In the genomic region with DNA sequence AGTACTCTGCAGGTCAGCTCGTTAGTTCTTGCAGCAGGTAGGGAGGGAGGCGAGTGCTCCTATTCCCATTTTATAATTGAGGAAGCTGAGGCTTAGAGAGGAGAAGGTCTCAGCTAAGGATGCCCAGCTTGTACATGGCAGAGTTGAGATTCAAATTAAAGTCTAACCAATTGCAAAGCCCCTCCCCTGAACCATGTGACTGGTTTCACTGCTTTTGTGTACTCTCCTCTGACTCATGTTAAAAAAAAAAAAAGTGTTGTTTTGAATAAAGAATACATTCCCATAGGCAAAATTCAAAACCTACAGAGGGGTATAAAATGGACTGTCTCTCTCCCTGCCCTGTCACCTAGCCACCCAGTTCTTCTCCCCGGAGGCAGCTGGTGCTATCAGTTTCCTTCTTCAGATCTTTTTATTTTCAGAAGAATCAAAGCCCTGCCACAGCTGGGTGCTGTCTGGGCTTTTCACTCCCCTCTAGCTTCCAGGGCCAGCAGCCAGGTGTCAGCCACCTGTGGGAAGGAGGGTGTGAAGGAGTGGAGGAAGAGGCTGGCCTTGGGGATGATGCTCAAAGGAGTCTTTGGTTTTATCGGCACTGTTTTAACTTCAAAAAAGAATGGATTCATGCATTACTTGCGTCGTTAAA, we compare ENCODE assay signal across 8 cellular contexts. TPM values are rescaled to one million over a fixed set of nuclear protein-coding genes. Genes with fewer than 3 reads are reported as not detected.
DNase-seq lines count a peak whose midpoint lies in the region; ATAC-seq and TF ChIP-seq lines count a peak whose summit lies in the region.

No MANE protein-coding gene starts in this region.

- POLR2A ChIA-PET in activated CD4-positive, alpha-beta T cell treated with anti-CD3 and anti-CD28 coated beads for 36 hours (lab: Charles Lee) = interaction anchor here (0.7 kb wide), 1 partner anchor 1028 kb away, joined by 4 read pairs; no protein-coding TSS in a partner anchor

- H3K9me3 ChIP-seq in SK-N-MC (ENCODE audit: low read depth, low read length) = no peaks in the 10 kb centered on the region

- H3K9me3 Mint-ChIP-seq in activated CD4-positive, alpha-beta T cell treated with anti-CD3 and anti-CD28 coated beads for 36 hours (ENCODE audit: low read depth) = no peaks in the 10 kb centered on the region
- H3K9me3 Mint-ChIP-seq in stimulated activated naive CD8-positive, alpha-beta T cell treated with anti-CD3 and anti-CD28 coated beads, Interleukin-15, amount 100 ng/mL, for 72 hours = no peaks in the 10 kb centered on the region

- 0 out of 2 replicates have a peak overlapping the region, but pooled peaks have one; percentile 1 for H3K27ac ChIP-seq in SK-N-MC

- CTCF ChIA-PET in activated CD4-positive, alpha-beta T cell treated with anti-CD3 and anti-CD28 coated beads for 36 hours (lab: Charles Lee) = interaction anchor here (0.6 to 3.4 kb wide), 11 partner anchors 11 to 897 kb away, joined by 3 to 23 read pairs (median 3); a partner anchor contains a TSS

- no peak for TF ChIP-seq POLR2A in GM18505 (IDR thresholded peaks at IDR 0.05; ENCODE audit: borderline replicate concordance, extremely low read depth, insufficient read depth, insufficient read length)

- no peak overlapping the region for H3K4me3 ChIP-seq in SK-N-MC

- peak; percentile 61 for DNase-seq in activated CD4-positive, alpha-beta T cell treated with anti-CD3 and anti-CD28 coated beads for 36 hours
- no peak for DNase-seq in activated CD4-positive, alpha-beta T cell treated with anti-CD3 and anti-CD28 coated beads, Interleukin-2, amount 50 U/mL, for 1 hour
- DNase-seq in SK-N-MC (ENCODE audit: low read depth, low spot score) (no peak), fibroblast of gingiva (ENCODE audit: low read depth) (peak; percentile 50), occipital lobe (lab: John Stamatoyannopoulos, UW) (no peak), SK-N-DZ (ENCODE audit: low spot score) (no peak)
- no peak for DNase-seq in stimulated activated naive CD8-positive, alpha-beta T cell treated with anti-CD3 and anti-CD28 coated beads, Interleukin-15, amount 100 ng/mL, for 72 hours

- H3K27me3 Mint-ChIP-seq in activated CD4-positive, alpha-beta T cell treated with anti-CD3 and anti-CD28 coated beads for 36 hours = no peaks in the 10 kb centered on the region
- no peaks in the 10 kb centered on the region for H3K27me3 Mint-ChIP-seq in stimulated activated naive CD8-positive, alpha-beta T cell treated with anti-CD3 and anti-CD28 coated beads, Interleukin-15, amount 100 ng/mL, for 72 hours

- H3K4me1 Mint-ChIP-seq in activated CD4-positive, alpha-beta T cell treated with anti-CD3 and anti-CD28 coated beads for 36 hours = peaks cover 43% of the 10 kb centered on the region
- H3K4me1 Mint-ChIP-seq in stimulated activated naive CD8-positive, alpha-beta T cell treated with anti-CD3 and anti-CD28 coated beads, Interleukin-15, amount 100 ng/mL, for 72 hours = peaks cover 45% of the 10 kb centered on the region

- peak overlapping the region; percentile 8 for H3K4me3 Mint-ChIP-seq in activated CD4-positive, alpha-beta T cell treated with anti-CD3 and anti-CD28 coated beads for 36 hours
- peak overlapping the region; percentile 55 to 68 for H3K4me3 Mint-ChIP-seq in stimulated activated naive CD8-positive, alpha-beta T cell treated with anti-CD3 and anti-CD28 coated beads, Interleukin-15, amount 100 ng/mL, for 72 hours

- peaks cover 33% of the 10 kb centered on the region for H3K36me3 Mint-ChIP-seq in activated CD4-positive, alpha-beta T cell treated with anti-CD3 and anti-CD28 coated beads for 36 hours (ENCODE audit: low read depth)

- H3K9ac ChIP-seq in SK-N-MC (ENCODE audit: insufficient read length) = peak overlapping the region; percentile 24

- H3K27ac Mint-ChIP-seq in activated CD4-positive, alpha-beta T cell treated with anti-CD3 and anti-CD28 coated beads for 36 hours = peak overlapping the region; percentile 86
- peak overlapping the region; percentile 71 to 92 for H3K27ac Mint-ChIP-seq in stimulated activated naive CD8-positive, alpha-beta T cell treated with anti-CD3 and anti-CD28 coated beads, Interleukin-15, amount 100 ng/mL, for 72 hours

- intact Hi-C loops in activated CD4-positive, alpha-beta T cell treated with anti-CD3 and anti-CD28 coated beads for 36 hours (cut with DNase I, micrococcal nuclease) = no loop called here

- peak; percentile 82 for ATAC-seq in activated CD4-positive, alpha-beta T cell treated with anti-CD3 and anti-CD28 coated beads for 36 hours
- ATAC-seq in stimulated activated naive CD8-positive, alpha-beta T cell treated with anti-CD3 and anti-CD28 coated beads, Interleukin-15, amount 100 ng/mL, for 72 hours = peak; percentile 72
- ATAC-seq in GM18505 (IDR thresholded peaks at IDR 0.05; ENCODE audit: unreplicated experiment) = no peak

- H3K36me3 ChIP-seq in SK-N-MC (ENCODE audit: insufficient read depth, low read length) = peaks cover 33% of the 10 kb centered on the region

RNA-seq across cellular contexts. Expression of a gene that starts 5.4 kb away (rescaled TPM):
- 10 to 100 TPM; 50.4 to 56.2 TPM for total RNA-seq in activated CD4-positive, alpha-beta T cell treated with anti-CD3 and anti-CD28 coated beads for 36 hours
- 19.8 TPM for total RNA-seq in occipital lobe
- 84.3 and 105 TPM in 2 replicates for polyA plus RNA-seq in SK-N-DZ (2014; cell fraction: cytosol; rRNA removed)
- 73.4 and 78.1 TPM in 2 replicates for polyA plus RNA-seq in SK-N-DZ (2014; cell fraction: nucleus; rRNA removed)

RNA-seq across cellular contexts. Expression of a gene that starts 24.4 kb away (rescaled TPM):
- under 1 TPM; 0.59 to 0.65 TPM for total RNA-seq in activated CD4-positive, alpha-beta T cell treated with anti-CD3 and anti-CD28 coated beads for 36 hours
- 9.5 TPM for total RNA-seq in occipital lobe
- 0.24 TPM in 1 of 2 replicates, not detected in the other for polyA plus RNA-seq in SK-N-DZ (2014; cell fraction: cytosol; rRNA removed)
- polyA plus RNA-seq in SK-N-DZ (2014; cell fraction: nucleus; rRNA removed) = 0.28 and 0.81 TPM in 2 replicates

RNA-seq across cellular contexts. Expression of a gene that starts 35.4 kb away (rescaled TPM):
- total RNA-seq in activated CD4-positive, alpha-beta T cell treated with anti-CD3 and anti-CD28 coated beads for 36 hours = not detected
- total RNA-seq in occipital lobe = not detected
- polyA plus RNA-seq in SK-N-DZ (2014; cell fraction: cytosol; rRNA removed) = not detected in 2 replicates
- not detected in 2 replicates for polyA plus RNA-seq in SK-N-DZ (2014; cell fraction: nucleus; rRNA removed)

Comparison
In these comparisons a context has a peak if more than half of its experiments do, and no peak if none do; other contexts are left out.
1. DNase-seq: peak in activated CD4-positive, alpha-beta T cell treated with anti-CD3 and anti-CD28 coated beads for 36 hours (single experiment) and fibroblast of gingiva (single experiment); none in activated CD4-positive, alpha-beta T cell treated with anti-CD3 and anti-CD28 coated beads, Interleukin-2, amount 50 U/mL, for 1 hour (single experiment), SK-N-MC (single experiment), stimulated activated naive CD8-positive, alpha-beta T cell treated with anti-CD3 and anti-CD28 coated beads, Interleukin-15, amount 100 ng/mL, for 72 hours (0 of 2), occipital lobe (single experiment) and SK-N-DZ (single experiment).